In the genomic region with DNA sequence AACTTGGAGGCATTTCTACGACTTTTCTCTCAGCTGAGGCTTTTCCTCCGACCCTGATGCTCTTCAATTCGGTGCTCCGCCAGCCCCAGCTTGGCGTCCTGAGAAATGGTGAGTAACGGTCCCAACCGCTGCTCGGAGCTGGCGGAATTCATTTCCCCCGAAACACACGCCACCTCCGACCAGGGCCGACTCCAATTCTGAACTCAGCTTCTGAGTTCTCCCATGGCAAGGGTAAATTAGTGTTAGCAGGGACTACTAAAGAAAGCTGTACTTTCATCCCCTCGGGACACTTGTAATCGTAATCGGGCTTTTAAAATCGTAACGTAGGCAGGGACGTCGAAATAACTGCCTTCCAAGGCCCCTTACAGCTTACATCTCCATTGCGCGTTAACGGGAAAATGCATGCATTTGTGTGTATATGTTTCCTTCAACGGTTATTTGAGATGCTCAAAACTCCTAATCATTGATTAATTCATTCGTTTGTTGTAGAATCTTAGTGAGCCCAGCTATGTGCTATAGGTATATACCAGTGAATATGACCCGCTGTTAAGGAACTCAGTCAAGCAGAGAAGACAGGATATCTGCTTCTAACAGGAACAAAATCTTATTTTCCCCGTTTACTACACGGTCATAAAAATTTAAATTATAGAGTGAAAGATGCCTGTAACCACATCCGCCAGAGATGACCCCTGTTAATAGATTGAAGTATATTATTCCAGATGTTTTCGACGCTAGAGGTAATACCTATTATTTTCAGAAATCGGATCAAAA, we compare ENCODE assay signal across 8 cellular contexts. TPM values are rescaled to one million over a fixed set of nuclear protein-coding genes. Genes with fewer than 3 reads are reported as not detected.
DNase-seq lines count a peak whose midpoint lies in the region; ATAC-seq, FAIRE-seq and TF ChIP-seq lines count a peak whose summit lies in the region.

No MANE protein-coding gene starts in this region.

- peak overlapping the region; percentile 88 for H3K4me3 ChIP-seq in ectodermal cell (ENCODE audit: insufficient read depth, low read depth, low read length)

- no peaks in the 10 kb centered on the region for H3K27me3 ChIP-seq in ectodermal cell (ENCODE audit: control insufficient read depth, insufficient read depth, low read length, poor library complexity, severe bottlenecking)

- H3K36me3 ChIP-seq in ectodermal cell (ENCODE audit: control insufficient read depth, insufficient read depth, low read length): no peaks in the 10 kb centered on the region

- 0 to 2% methylated on average over 25 to 32 of the region's 32 CpGs for WGBS in ectodermal cell, 2 experiments

- ATAC-seq in omental fat pad (ENCODE audit: low FRiP score): peak; percentile 1

- H3K9me3 ChIP-seq in ectodermal cell (ENCODE audit: control insufficient read depth, low read length): no peaks in the 10 kb centered on the region

- DNase-seq in NCI-H2107 treated with DMSO at 0.1 percent for 48 hours (lab: John Stamatoyannopoulos, UW; ENCODE audit: unreplicated experiment): peak; percentile 65
- no peak for DNase-seq in NCI-H2107 (lab: John Stamatoyannopoulos, UW)
- DNase-seq in H54 (ENCODE audit: insufficient read length, low spot score): no peak
- peak; percentile 12 for DNase-seq in LoVo (ENCODE audit: low spot score)
- no peak for DNase-seq in omental fat pad (ENCODE audit: low spot score)
- DNase-seq in RPMI8226: no peak
- no peak for DNase-seq in stimulated activated CD4-positive, alpha-beta T cell treated with anti-CD3 and anti-CD28 coated beads, Interleukin-15, amount 100 ng/mL, for 24 hours

- TF ChIP-seq CTCF in omental fat pad (IDR thresholded peaks at IDR 0.05): no peak

- peak; percentile 47 for TF ChIP-seq POLR2A in H54 (IDR thresholded peaks at IDR 0.05; ENCODE audit: low read depth, low read length)

- no peak for FAIRE-seq in H54 (lab: Jason Lieb, UNC)

- peaks cover 10% of the 10 kb centered on the region for H3K4me1 ChIP-seq in ectodermal cell (ENCODE audit: control insufficient read depth, insufficient read depth, low read length)

- peak overlapping the region; percentile 81 for H3K27ac ChIP-seq in ectodermal cell (ENCODE audit: insufficient read depth, low read depth, low read length, poor library complexity, severe bottlenecking)

RNA-seq across cellular contexts. Expression of gene DTL, which starts 0.5 kb away (rescaled TPM):
- 63.2 TPM for polyA plus RNA-seq in ectodermal cell (2013, experiment 1 of 4)
- polyA plus RNA-seq in ectodermal cell (2013, experiment 2 of 4): 59.2 TPM
- polyA plus RNA-seq in ectodermal cell (2013, experiment 3 of 4): 44.7 TPM
- polyA plus RNA-seq in ectodermal cell (2013, experiment 4 of 4): 39.1 TPM
- total RNA-seq in omental fat pad: 1 to 10 TPM in 1 of 4 donors, under 1 TPM in 3; 0.60 to 1.4 (median 0.77) TPM

RNA-seq across cellular contexts. Expression of gene INTS7, which starts 0.7 kb away (rescaled TPM):
- 29.4 TPM for polyA plus RNA-seq in ectodermal cell (2013, experiment 1 of 4)
- polyA plus RNA-seq in ectodermal cell (2013, experiment 2 of 4): 29.7 TPM
- 20.7 TPM for polyA plus RNA-seq in ectodermal cell (2013, experiment 3 of 4)
- 21.0 TPM for polyA plus RNA-seq in ectodermal cell (2013, experiment 4 of 4)
- total RNA-seq in omental fat pad: 10 to 100 TPM in 2 of 4 donors, 1 to 10 TPM in 2; 6.7 to 11.0 (median 9.5) TPM

Comparison
In these comparisons a context has a peak if more than half of its experiments do, and no peak if none do; other contexts are left out.
1. DNase-seq: peak in NCI-H2107 treated with DMSO at 0.1 percent for 48 hours (single experiment) and LoVo (single experiment); none in NCI-H2107 (single experiment), H54 (single experiment), omental fat pad (single experiment), RPMI8226 (single experiment) and stimulated activated CD4-positive, alpha-beta T cell treated with anti-CD3 and anti-CD28 coated beads, Interleukin-15, amount 100 ng/mL, for 24 hours (single experiment).